ENCODE assay signal across 9 cellular contexts in the genomic region with DNA sequence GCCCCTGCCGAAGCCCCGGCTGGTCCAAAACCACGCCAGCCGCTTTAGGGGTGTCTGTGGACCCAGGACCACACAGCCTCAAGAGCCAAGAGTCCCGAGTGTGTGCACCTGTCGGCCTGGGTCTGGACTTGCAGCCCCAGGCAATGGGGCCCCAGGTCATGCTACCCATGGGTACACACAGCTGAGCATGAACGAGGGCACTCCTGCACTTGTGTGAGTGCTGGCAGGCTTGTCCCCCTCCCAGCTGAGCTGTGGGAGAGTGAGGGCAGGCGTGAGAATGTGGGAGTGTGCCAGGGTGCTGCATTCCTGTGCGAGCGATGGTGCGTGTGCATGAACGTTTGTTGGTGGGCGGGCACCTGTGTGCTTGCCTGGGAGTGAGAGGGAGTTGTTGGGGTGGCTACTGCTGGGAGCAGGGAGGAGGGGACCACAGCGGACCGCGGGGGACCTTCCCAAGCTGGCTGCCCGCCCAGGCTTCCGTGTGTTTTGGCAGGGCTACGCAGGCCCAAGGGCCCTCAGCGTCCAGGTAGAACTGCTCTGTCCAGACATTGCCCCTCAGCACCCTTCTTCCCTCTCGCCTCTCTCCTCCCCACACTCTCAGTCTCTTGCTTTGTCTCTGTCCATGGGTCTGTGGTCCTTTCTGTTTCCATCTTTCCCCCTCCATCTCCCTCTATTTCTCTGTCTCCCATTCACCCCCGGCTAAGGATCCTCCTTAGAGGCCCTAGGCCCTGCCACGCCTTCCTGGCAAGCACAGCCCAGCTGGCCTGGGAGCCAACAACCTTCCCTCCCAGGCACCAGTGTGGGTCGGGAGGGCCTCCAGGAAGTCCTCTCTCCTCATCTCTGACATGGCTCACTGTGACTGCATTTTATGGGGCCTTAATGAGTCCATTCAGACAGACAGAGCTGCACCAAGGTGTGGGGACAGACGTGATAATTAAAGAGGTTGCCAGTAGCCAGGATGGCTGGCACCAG.
DNase-seq lines count a peak whose midpoint lies in the region; ATAC-seq and TF ChIP-seq lines count a peak whose summit lies in the region.
"Had no signal": no experiment of that assay in that cellular context is flagged by ENCODE, and none has a peak within 500 bp of the region (broad histone marks: within the 10 kb centered on the region; RNA-seq: fewer than 3 reads in every experiment).

No MANE protein-coding gene starts in this region.

- H3K9me3 Mint-ChIP-seq in stimulated activated effector memory CD8-positive, alpha-beta T cell treated with anti-CD3 and anti-CD28 coated beads, Interleukin-12 subunit alpha, Interleukin-12 subunit beta, amount 100 ng/mL, for 72 hours = no peaks in the 10 kb centered on the region
- H3K9me3 Mint-ChIP-seq: stimulated activated naive CD8-positive, alpha-beta T cell treated with anti-CD3 and anti-CD28 coated beads, Interleukin-15, Interleukin-2, amounts not matched to agents 100 ng/mL and 50 ng/mL, for 24 hours had no signal

- TF ChIP-seq EP300 in Ishikawa (IDR thresholded peaks at IDR 0.05; ENCODE audit: borderline replicate concordance) = peak; percentile 46; the same call in 1 of the 2 replicates

- no peak overlapping the region for H3K4me3 ChIP-seq in RWPE2 (ENCODE audit: severe bottlenecking)

- peak overlapping the region; percentile 75 for H3K27ac Mint-ChIP-seq in stimulated activated effector memory CD8-positive, alpha-beta T cell treated with anti-CD3 and anti-CD28 coated beads, Interleukin-12 subunit alpha, Interleukin-12 subunit beta, amount 100 ng/mL, for 72 hours
- H3K27ac Mint-ChIP-seq: stimulated activated naive CD8-positive, alpha-beta T cell treated with anti-CD3 and anti-CD28 coated beads, Interleukin-15, Interleukin-2, amounts not matched to agents 100 ng/mL and 50 ng/mL, for 24 hours had no signal

- DNase-seq in RWPE2 (ENCODE audit: low spot score) = no peak
- peak; percentile 74 for DNase-seq in kidney glomerular epithelial cell (lab: John Stamatoyannopoulos, UW)
- no peak for DNase-seq in stimulated activated effector memory CD8-positive, alpha-beta T cell treated with anti-CD3 and anti-CD28 coated beads, Interleukin-12 subunit alpha, Interleukin-12 subunit beta, amount 100 ng/mL, for 72 hours (ENCODE audit: low spot score in 2 of 2)
- no peak for DNase-seq in EL
- DNase-seq in stimulated activated naive CD4-positive, alpha-beta T cell treated with Interleukin-2 at 50 U/mL for 16 hours (lab: John Stamatoyannopoulos, UW) = no peak

- H3K36me3 ChIP-seq in RWPE2 (ENCODE audit: low read depth) = no peaks in the 10 kb centered on the region

- no peak overlapping the region for H3K27ac ChIP-seq in RWPE2 (ENCODE audit: poor library complexity, severe bottlenecking)

- no peak overlapping the region for H3K4me3 Mint-ChIP-seq in stimulated activated effector memory CD8-positive, alpha-beta T cell treated with anti-CD3 and anti-CD28 coated beads, Interleukin-12 subunit alpha, Interleukin-12 subunit beta, amount 100 ng/mL, for 72 hours
- H3K4me3 Mint-ChIP-seq: stimulated activated naive CD8-positive, alpha-beta T cell treated with anti-CD3 and anti-CD28 coated beads, Interleukin-15, Interleukin-2, amounts not matched to agents 100 ng/mL and 50 ng/mL, for 24 hours had no signal

- H3K9me3 ChIP-seq in RWPE2 (ENCODE audit: severe bottlenecking) = no peaks in the 10 kb centered on the region

- H3K36me3 Mint-ChIP-seq in stimulated activated effector memory CD8-positive, alpha-beta T cell treated with anti-CD3 and anti-CD28 coated beads, Interleukin-12 subunit alpha, Interleukin-12 subunit beta, amount 100 ng/mL, for 72 hours = no peaks in the 10 kb centered on the region

- no peaks in the 10 kb centered on the region for H3K27me3 ChIP-seq in RWPE2 (ENCODE audit: insufficient read depth, poor library complexity, severe bottlenecking)

- peaks cover 20% of the 10 kb centered on the region for H3K4me1 Mint-ChIP-seq in stimulated activated effector memory CD8-positive, alpha-beta T cell treated with anti-CD3 and anti-CD28 coated beads, Interleukin-12 subunit alpha, Interleukin-12 subunit beta, amount 100 ng/mL, for 72 hours

- TF ChIP-seq CTCF in RWPE2 (IDR thresholded peaks at IDR 0.05; ENCODE audit: poor library complexity, severe bottlenecking) = no peak

- ATAC-seq in RWPE2 (ENCODE audit: low read depth) (0 out of 3 replicates have a peak, but pooled peaks have one; percentile 10), GM21576 (IDR thresholded peaks at IDR 0.05; ENCODE audit: unreplicated experiment) (no peak), HG02981 (IDR thresholded peaks at IDR 0.05; ENCODE audit: unreplicated experiment) (no peak)
- ATAC-seq in stimulated activated effector memory CD8-positive, alpha-beta T cell treated with anti-CD3 and anti-CD28 coated beads, Interleukin-12 subunit alpha, Interleukin-12 subunit beta, amount 100 ng/mL, for 72 hours = peak; percentile 4

- TF ChIP-seq RAD21 in Ishikawa (IDR thresholded peaks at IDR 0.05; ENCODE audit: low read depth) = no peak; the same call in 1 of the 2 replicates

- H3K4me1 ChIP-seq in RWPE2 (ENCODE audit: insufficient read depth, poor library complexity, severe bottlenecking) = peaks cover 10% of the 10 kb centered on the region

TF ChIP-seq in Ishikawa, 13 proteins besides CTCF, POLR2A, EP300 and RAD21:
- TF ChIP-seq YY1 (IDR thresholded peaks at IDR 0.05; ENCODE audit: low read depth) = no peak
- 0 out of 2 replicates have a peak, but pooled peaks have one; percentile 25 for TF ChIP-seq ZBTB7A (IDR thresholded peaks at IDR 0.05; ENCODE audit: low read depth)
- TF ChIP-seq EGR1 (IDR thresholded peaks at IDR 0.05) = peak; percentile 23; the same call in 1 of the 2 replicates
- TF ChIP-seq, protein P1, sequence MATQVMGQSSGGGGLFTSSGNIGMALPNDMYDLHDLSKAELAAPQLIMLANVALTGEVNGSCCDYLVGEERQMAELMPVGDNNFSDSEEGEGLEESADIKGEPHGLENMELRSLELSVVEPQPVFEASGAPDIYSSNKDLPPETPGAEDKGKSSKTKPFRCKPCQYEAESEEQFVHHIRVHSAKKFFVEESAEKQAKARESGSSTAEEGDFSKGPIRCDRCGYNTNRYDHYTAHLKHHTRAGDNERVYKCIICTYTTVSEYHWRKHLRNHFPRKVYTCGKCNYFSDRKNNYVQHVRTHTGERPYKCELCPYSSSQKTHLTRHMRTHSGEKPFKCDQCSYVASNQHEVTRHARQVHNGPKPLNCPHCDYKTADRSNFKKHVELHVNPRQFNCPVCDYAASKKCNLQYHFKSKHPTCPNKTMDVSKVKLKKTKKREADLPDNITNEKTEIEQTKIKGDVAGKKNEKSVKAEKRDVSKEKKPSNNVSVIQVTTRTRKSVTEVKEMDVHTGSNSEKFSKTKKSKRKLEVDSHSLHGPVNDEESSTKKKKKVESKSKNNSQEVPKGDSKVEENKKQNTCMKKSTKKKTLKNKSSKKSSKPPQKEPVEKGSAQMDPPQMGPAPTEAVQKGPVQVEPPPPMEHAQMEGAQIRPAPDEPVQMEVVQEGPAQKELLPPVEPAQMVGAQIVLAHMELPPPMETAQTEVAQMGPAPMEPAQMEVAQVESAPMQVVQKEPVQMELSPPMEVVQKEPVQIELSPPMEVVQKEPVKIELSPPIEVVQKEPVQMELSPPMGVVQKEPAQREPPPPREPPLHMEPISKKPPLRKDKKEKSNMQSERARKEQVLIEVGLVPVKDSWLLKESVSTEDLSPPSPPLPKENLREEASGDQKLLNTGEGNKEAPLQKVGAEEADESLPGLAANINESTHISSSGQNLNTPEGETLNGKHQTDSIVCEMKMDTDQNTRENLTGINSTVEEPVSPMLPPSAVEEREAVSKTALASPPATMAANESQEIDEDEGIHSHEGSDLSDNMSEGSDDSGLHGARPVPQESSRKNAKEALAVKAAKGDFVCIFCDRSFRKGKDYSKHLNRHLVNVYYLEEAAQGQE (IDR thresholded peaks at IDR 0.05; ENCODE audit: low read depth) = no peak
- TF ChIP-seq TEAD4 (IDR thresholded peaks at IDR 0.05) = peak; percentile 94
- no peak for TF ChIP-seq TAF1 (IDR thresholded peaks at IDR 0.05; ENCODE audit: low read depth)
- no peak for TF ChIP-seq CREB1 (IDR thresholded peaks at IDR 0.05; ENCODE audit: low read depth)
- TF ChIP-seq TCF12 (IDR thresholded peaks at IDR 0.05; ENCODE audit: low read depth) = peak; percentile 71; the same call in 1 of the 2 replicates
- TF ChIP-seq, protein P2, sequence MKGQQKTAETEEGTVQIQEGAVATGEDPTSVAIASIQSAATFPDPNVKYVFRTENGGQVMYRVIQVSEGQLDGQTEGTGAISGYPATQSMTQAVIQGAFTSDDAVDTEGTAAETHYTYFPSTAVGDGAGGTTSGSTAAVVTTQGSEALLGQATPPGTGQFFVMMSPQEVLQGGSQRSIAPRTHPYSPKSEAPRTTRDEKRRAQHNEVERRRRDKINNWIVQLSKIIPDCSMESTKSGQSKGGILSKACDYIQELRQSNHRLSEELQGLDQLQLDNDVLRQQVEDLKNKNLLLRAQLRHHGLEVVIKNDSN (IDR thresholded peaks at IDR 0.05) = 0 out of 2 replicates have a peak, but pooled peaks have one; percentile 15
- TF ChIP-seq CEBPB (IDR thresholded peaks at IDR 0.05) = peak; percentile 38; the same call in 1 of the 2 replicates
- TF ChIP-seq NFIC (IDR thresholded peaks at IDR 0.05) = peak; percentile 96
- TF ChIP-seq, protein P3, sequence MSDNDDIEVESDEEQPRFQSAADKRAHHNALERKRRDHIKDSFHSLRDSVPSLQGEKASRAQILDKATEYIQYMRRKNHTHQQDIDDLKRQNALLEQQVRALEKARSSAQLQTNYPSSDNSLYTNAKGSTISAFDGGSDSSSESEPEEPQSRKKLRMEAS (IDR thresholded peaks at IDR 0.05) = peak; percentile 61
- no peak for TF ChIP-seq FOXM1 (IDR thresholded peaks at IDR 0.05; ENCODE audit: borderline replicate concordance, low read depth)
TF ChIP-seq in Ishikawa: peak in this region for 8.

Comparison
In these comparisons a context has a peak if more than half of its experiments do, and no peak if none do; other contexts are left out.
1. ATAC-seq: peak in RWPE2 (single experiment) and stimulated activated effector memory CD8-positive, alpha-beta T cell treated with anti-CD3 and anti-CD28 coated beads, Interleukin-12 subunit alpha, Interleukin-12 subunit beta, amount 100 ng/mL, for 72 hours (single experiment); none in GM21576 (single experiment) and HG02981 (single experiment).